In genomic region chr18:77223653-77224052, GRCh38 we compare ENCODE assay signal across 19 cellular contexts. TPM values are rescaled to one million over a fixed set of nuclear protein-coding genes. Genes with fewer than 3 reads are reported as not detected.
DNase-seq lines count a peak whose midpoint lies in the region; ATAC-seq, FAIRE-seq and TF ChIP-seq lines count a peak whose summit lies in the region.
"Had no signal": no experiment of that assay in that cellular context is flagged by ENCODE, and none has a peak within 500 bp of the region (broad histone marks: within the 10 kb centered on the region; RNA-seq: fewer than 3 reads in every experiment).

No MANE protein-coding gene starts in this region.

- no peak for FAIRE-seq in HTR-8/SVneo (lab: Jason Lieb, UNC)
- FAIRE-seq in GM12892 (lab: Jason Lieb, UNC) = no peak
- FAIRE-seq: GM12891, TTC549 had no signal

- TF ChIP-seq POLR2A in GM12892 (IDR thresholded peaks at IDR 0.05; ENCODE audit: low read depth, low read length) = no peak

- H3K4me1 Mint-ChIP-seq in stimulated activated effector memory CD8-positive, alpha-beta T cell treated with anti-CD3 and anti-CD28 coated beads, Interleukin-12 subunit alpha, Interleukin-12 subunit beta, amount 100 ng/mL, for 72 hours = peaks cover 9% of the 10 kb centered on the region
- H3K4me1 Mint-ChIP-seq: neural crest cell had no signal

- H3K27ac Mint-ChIP-seq in stimulated activated effector memory CD8-positive, alpha-beta T cell treated with anti-CD3 and anti-CD28 coated beads, Interleukin-12 subunit alpha, Interleukin-12 subunit beta, amount 100 ng/mL, for 72 hours = no peak overlapping the region
- H3K27ac Mint-ChIP-seq: activated CD8-positive, alpha-beta memory T cell treated with anti-CD3 and anti-CD28 coated beads, Interleukin-2, amount 10 ng/mL, durations not matched to agents 7 days and 5 days had no signal

- no peak overlapping the region for H3K4me3 ChIP-seq in adipocyte (ENCODE audit: low read length)
- H3K4me3 ChIP-seq: GM23338, heart left ventricle, thyroid gland had no signal

- H3K4me1 ChIP-seq in adipocyte (ENCODE audit: control insufficient read depth, insufficient read depth, low read length) = peaks cover 16% of the 10 kb centered on the region
- H3K4me1 ChIP-seq: thyroid gland had no signal

- no peaks in the 10 kb centered on the region for H3K36me3 Mint-ChIP-seq in stimulated activated effector memory CD8-positive, alpha-beta T cell treated with anti-CD3 and anti-CD28 coated beads, Interleukin-12 subunit alpha, Interleukin-12 subunit beta, amount 100 ng/mL, for 72 hours
- H3K36me3 Mint-ChIP-seq: activated CD8-positive, alpha-beta memory T cell treated with anti-CD3 and anti-CD28 coated beads, Interleukin-2, amount 10 ng/mL, durations not matched to agents 7 days and 5 days had no signal

- DNase-seq in Daoy (ENCODE audit: low read depth) = peak; percentile 26
- peak; percentile 22 for DNase-seq in HTR-8/SVneo (ENCODE audit: insufficient read length, low spot score)
- DNase-seq in adipocyte (ENCODE audit: low read depth) = peak; percentile 44
- DNase-seq in kidney glomerular epithelial cell (lab: John Stamatoyannopoulos, UW) = peak; percentile 37
- DNase-seq in posterior cingulate gyrus = no peak
- no peak for DNase-seq in stimulated activated effector memory CD8-positive, alpha-beta T cell treated with anti-CD3 and anti-CD28 coated beads, Interleukin-12 subunit alpha, Interleukin-12 subunit beta, amount 100 ng/mL, for 72 hours (ENCODE audit: low spot score in 2 of 2)
- no peak for DNase-seq in GM12892 (ENCODE audit: insufficient read length)
- DNase-seq: activated CD8-positive, alpha-beta memory T cell treated with anti-CD3 and anti-CD28 coated beads, Interleukin-2, amount 10 ng/mL, durations not matched to agents 7 days and 5 days; amygdala; effector CD4-positive, alpha-beta T cell; heart left ventricle; left ventricle myocardium superior; NCI-H1092 treated with DMSO at 0.1 percent for 48 hours; thyroid gland had no signal

- no peak for ATAC-seq in stimulated activated effector memory CD8-positive, alpha-beta T cell treated with anti-CD3 and anti-CD28 coated beads, Interleukin-12 subunit alpha, Interleukin-12 subunit beta, amount 100 ng/mL, for 72 hours
- ATAC-seq: activated CD8-positive, alpha-beta memory T cell treated with anti-CD3 and anti-CD28 coated beads, Interleukin-2, amount 10 ng/mL, durations not matched to agents 7 days and 5 days; heart left ventricle; left ventricle myocardium superior had no signal

- no peaks in the 10 kb centered on the region for H3K36me3 ChIP-seq in adipocyte (ENCODE audit: control insufficient read depth, insufficient read depth, low read length, severe bottlenecking)
- H3K36me3 ChIP-seq: heart left ventricle, thyroid gland had no signal

- H3K4me3 Mint-ChIP-seq in stimulated activated effector memory CD8-positive, alpha-beta T cell treated with anti-CD3 and anti-CD28 coated beads, Interleukin-12 subunit alpha, Interleukin-12 subunit beta, amount 100 ng/mL, for 72 hours = no peak overlapping the region
- H3K4me3 Mint-ChIP-seq: activated CD8-positive, alpha-beta memory T cell treated with anti-CD3 and anti-CD28 coated beads, Interleukin-2, amount 10 ng/mL, durations not matched to agents 7 days and 5 days; GM23338; neural crest cell had no signal

- H3K9me3 ChIP-seq in adipocyte (ENCODE audit: control insufficient read depth, low read length) = no peaks in the 10 kb centered on the region
- H3K9me3 ChIP-seq: heart left ventricle, thyroid gland had no signal

- H3K27me3 ChIP-seq in adipocyte (replicated peaks; ENCODE audit: control insufficient read depth, insufficient read depth, low read length) = no peaks in the 10 kb centered on the region
- H3K27me3 ChIP-seq: thyroid gland had no signal

- no peak overlapping the region for H3K9ac ChIP-seq in adipocyte (ENCODE audit: low read length)

- intact Hi-C loops in posterior cingulate gyrus (cut with DNase I) = no loop called here

- peaks cover 2% of the 10 kb centered on the region for H3K9me3 Mint-ChIP-seq in stimulated activated effector memory CD8-positive, alpha-beta T cell treated with anti-CD3 and anti-CD28 coated beads, Interleukin-12 subunit alpha, Interleukin-12 subunit beta, amount 100 ng/mL, for 72 hours
- H3K9me3 Mint-ChIP-seq: GM23338 had no signal

RNA-seq across cellular contexts. Expression of gene GALR1, which starts 26.0 kb away (rescaled TPM):
- not detected in 2 replicates for total RNA-seq in Daoy (2014; rRNA removed; shearing (Covaris generic))
- not detected for polyA plus RNA-seq in GM12892 (2012; ENCODE audit: missing spikeins)
- total RNA-seq: activated CD8-positive, alpha-beta memory T cell treated with anti-CD3 and anti-CD28 coated beads, Interleukin-2, amount 10 ng/mL, durations not matched to agents 7 days and 5 days; left ventricle myocardium superior; neural crest cell; skeletal muscle tissue had no signal

Comparison
In these comparisons a context has a peak if more than half of its experiments do, and no peak if none do; other contexts are left out.
1. DNase-seq: peak in Daoy (single experiment), HTR-8/SVneo (single experiment), adipocyte (single experiment) and kidney glomerular epithelial cell (single experiment); none in posterior cingulate gyrus (0 of 10), stimulated activated effector memory CD8-positive, alpha-beta T cell treated with anti-CD3 and anti-CD28 coated beads, Interleukin-12 subunit alpha, Interleukin-12 subunit beta, amount 100 ng/mL, for 72 hours (0 of 2) and GM12892 (single experiment).